20 cellular contexts compared by ENCODE assay signal in the genomic region with DNA sequence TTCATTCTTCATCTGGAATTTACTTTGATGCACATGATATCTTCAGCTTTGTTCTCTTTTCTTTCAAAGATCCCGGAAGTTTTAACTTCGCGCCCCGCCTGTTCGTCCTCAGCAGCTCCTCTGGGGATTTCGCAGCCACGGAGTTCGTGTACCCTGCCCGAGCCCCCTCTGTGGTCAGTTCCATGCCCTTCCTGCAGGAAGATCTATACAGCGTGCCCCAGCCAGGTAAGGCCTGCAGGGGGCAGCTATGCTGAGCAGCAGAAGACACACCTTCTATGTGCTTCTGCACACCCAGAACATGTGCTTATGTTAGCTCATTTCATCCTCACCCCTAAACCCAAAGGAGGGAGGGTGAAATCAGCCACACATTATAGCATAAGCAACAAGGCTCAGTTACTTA.
DNase-seq lines count a peak whose midpoint lies in the region; ATAC-seq, FAIRE-seq and TF ChIP-seq lines count a peak whose summit lies in the region.
"Had no signal": no experiment of that assay in that cellular context is flagged by ENCODE, and none has a peak within 500 bp of the region (broad histone marks: within the 10 kb centered on the region; RNA-seq: fewer than 3 reads in every experiment).

No MANE protein-coding gene starts in this region.

- H3K79me2 ChIP-seq in astrocyte (ENCODE audit: insufficient read depth, low read length) (no peaks in the 10 kb centered on the region), smooth muscle cell (ENCODE audit: low read depth) (no peaks in the 10 kb centered on the region)

- DNase-seq in activated CD4-positive, alpha-beta T cell treated with anti-CD3 and anti-CD28 coated beads for 36 hours: peak; percentile 37
- no peak for DNase-seq in activated CD4-positive, alpha-beta T cell treated with anti-CD3 and anti-CD28 coated beads, Interleukin-2, amount 50 U/mL, for 4 hours
- DNase-seq in astrocyte (ENCODE audit: low read depth) (no peak), smooth muscle cell (lab: John Stamatoyannopoulos, UW; ENCODE audit: unreplicated experiment) (no peak)
- no peak for DNase-seq in naive thymus-derived CD4-positive, alpha-beta T cell
- DNase-seq in activated T-cell treated with anti-CD3 and anti-CD28 coated beads, Interleukin-2, amount 50 U/mL, for 1 hour: no peak
- DNase-seq: gastrocnemius medialis; midbrain; NCI-H1417 treated with DMSO at 0.1 percent for 48 hours; NCI-H2171; NCI-H69; stimulated activated CD4-positive, alpha-beta T cell treated with anti-CD3 and anti-CD28 coated beads, Interleukin-4, amount 100 ng/mL, for 24 hours had no signal

- H3K4me3 Mint-ChIP-seq in activated CD4-positive, alpha-beta T cell treated with anti-CD3 and anti-CD28 coated beads for 36 hours: no peak overlapping the region
- peak overlapping the region; percentile 16 for H3K4me3 Mint-ChIP-seq in astrocyte (ENCODE audit: unreplicated experiment)
- no peak overlapping the region for H3K4me3 Mint-ChIP-seq in naive thymus-derived CD4-positive, alpha-beta T cell
- H3K4me3 Mint-ChIP-seq: neural progenitor cell; T-helper 1 cell treated with Interleukin-12 subunit alpha and Interleukin-12 subunit beta and Interleukin-4 antibody, amounts not matched to agents 30 μg/mL and 1 μg/mL, for 36 hours had no signal

- POLR2A ChIA-PET in activated CD4-positive, alpha-beta T cell treated with anti-CD3 and anti-CD28 coated beads for 36 hours (lab: Charles Lee): interaction anchor here (0.6 kb wide), 1 partner anchor 13 kb away, joined by 3 read pairs; no protein-coding TSS in a partner anchor
- POLR2A ChIA-PET in naive thymus-derived CD4-positive, alpha-beta T cell (lab: Charles Lee): interaction anchor here (2.1 kb wide), 1 partner anchor 11 kb away, joined by 8 read pairs; no protein-coding TSS in a partner anchor

- H3K36me3 ChIP-seq in astrocyte (ENCODE audit: insufficient read depth, low read length) (no peaks in the 10 kb centered on the region), smooth muscle cell (ENCODE audit: low read depth) (no peaks in the 10 kb centered on the region)
- H3K36me3 ChIP-seq in naive thymus-derived CD4-positive, alpha-beta T cell (ENCODE audit: control insufficient read depth in 2 of 3, insufficient read depth in 3 of 3, low read length in 3 of 3): no peaks in the 10 kb centered on the region
- H3K36me3 ChIP-seq: adrenal gland, gastrocnemius medialis, HAP-1, neural progenitor cell, SJSA1 had no signal

- H3K4me3 ChIP-seq in GM12875 (ENCODE audit: low read depth, low read length) (no peak overlapping the region), astrocyte (ENCODE audit: insufficient read depth, low read depth, low read length) (no peak overlapping the region), smooth muscle cell (no peak overlapping the region)
- no peak overlapping the region for H3K4me3 ChIP-seq in naive thymus-derived CD4-positive, alpha-beta T cell (ENCODE audit: low read length)
- H3K4me3 ChIP-seq: adrenal gland, gastrocnemius medialis, HAP-1, neural progenitor cell, SJSA1 had no signal

- peaks cover 31% of the 10 kb centered on the region for H3K4me1 Mint-ChIP-seq in activated CD4-positive, alpha-beta T cell treated with anti-CD3 and anti-CD28 coated beads for 36 hours
- H3K4me1 Mint-ChIP-seq in astrocyte (ENCODE audit: low read depth, unreplicated experiment): no peaks in the 10 kb centered on the region
- peaks cover 12 to 31% (median 25%) of the 10 kb centered on the region in 7 donors for H3K4me1 Mint-ChIP-seq in naive thymus-derived CD4-positive, alpha-beta T cell

- H3K27me3 ChIP-seq in astrocyte (ENCODE audit: insufficient read depth, low read length) (no peaks in the 10 kb centered on the region), smooth muscle cell (ENCODE audit: low read depth) (no peaks in the 10 kb centered on the region)
- H3K27me3 ChIP-seq in naive thymus-derived CD4-positive, alpha-beta T cell (ENCODE audit: control insufficient read depth in 2 of 2, insufficient read depth in 2 of 2, low read length in 2 of 2): no peaks in the 10 kb centered on the region
- H3K27me3 ChIP-seq: adrenal gland, gastrocnemius medialis, neural progenitor cell, SJSA1 had no signal

- H3K27ac ChIP-seq in astrocyte (ENCODE audit: low read depth, low read length) (no peak overlapping the region), smooth muscle cell (ENCODE audit: low read depth) (no peak overlapping the region)
- no peak overlapping the region for H3K27ac ChIP-seq in naive thymus-derived CD4-positive, alpha-beta T cell (ENCODE audit: low read depth, low read length)
- H3K27ac ChIP-seq: adrenal gland, gastrocnemius medialis, neural progenitor cell, SJSA1 had no signal

- H3K4me1 ChIP-seq in astrocyte (ENCODE audit: insufficient read depth, low read length): no peaks in the 10 kb centered on the region
- H3K4me1 ChIP-seq in naive thymus-derived CD4-positive, alpha-beta T cell (ENCODE audit: control insufficient read depth in 2 of 2, insufficient read depth in 2 of 2, low read length in 2 of 2): peaks cover 13 to 17% of the 10 kb centered on the region in 2 donors
- no peaks in the 10 kb centered on the region for H3K4me1 ChIP-seq in smooth muscle cell (ENCODE audit: low read depth)
- H3K4me1 ChIP-seq: adrenal gland, gastrocnemius medialis, HAP-1, SJSA1 had no signal

- peaks cover 25% of the 10 kb centered on the region for H3K36me3 Mint-ChIP-seq in activated CD4-positive, alpha-beta T cell treated with anti-CD3 and anti-CD28 coated beads for 36 hours (ENCODE audit: low read depth)
- H3K36me3 Mint-ChIP-seq in astrocyte (ENCODE audit: low read depth, unreplicated experiment): no peaks in the 10 kb centered on the region
- H3K36me3 Mint-ChIP-seq in naive thymus-derived CD4-positive, alpha-beta T cell: peaks cover 0 to 24% (median 6%) of the 10 kb centered on the region in 5 donors

- H3K4me2 ChIP-seq in astrocyte (ENCODE audit: low read length) (no peak overlapping the region), smooth muscle cell (no peak overlapping the region)
- H3K4me2 ChIP-seq: neural progenitor cell had no signal

- H3K9me3 ChIP-seq in astrocyte (ENCODE audit: insufficient read depth, low read depth, low read length) (peaks cover 2% of the 10 kb centered on the region), smooth muscle cell (replicated peaks; ENCODE audit: low read depth) (no peaks in the 10 kb centered on the region)
- H3K9me3 ChIP-seq in naive thymus-derived CD4-positive, alpha-beta T cell (ENCODE audit: control insufficient read depth in 2 of 3, low read length in 3 of 3): peaks cover 0 to 10% (median 5%) of the 10 kb centered on the region in 3 experiments
- H3K9me3 ChIP-seq: adrenal gland, gastrocnemius medialis, HAP-1 had no signal

- ATAC-seq in activated CD4-positive, alpha-beta T cell treated with anti-CD3 and anti-CD28 coated beads for 36 hours: no peak
- no peak for ATAC-seq in naive thymus-derived CD4-positive, alpha-beta T cell
- no peak for ATAC-seq in HG03196 (IDR thresholded peaks at IDR 0.05; ENCODE audit: unreplicated experiment)

- peaks cover 11% of the 10 kb centered on the region for H3K9me3 Mint-ChIP-seq in activated CD4-positive, alpha-beta T cell treated with anti-CD3 and anti-CD28 coated beads for 36 hours (ENCODE audit: low read depth)
- peaks cover 10% of the 10 kb centered on the region for H3K9me3 Mint-ChIP-seq in astrocyte (ENCODE audit: unreplicated experiment)
- H3K9me3 Mint-ChIP-seq in naive thymus-derived CD4-positive, alpha-beta T cell: peaks cover 0 to 19% (median 10%) of the 10 kb centered on the region in 11 donors

- H4K20me1 ChIP-seq in astrocyte (ENCODE audit: insufficient read depth, low read length): no peaks in the 10 kb centered on the region
- H4K20me1 ChIP-seq in smooth muscle cell (ENCODE audit: low read depth): no peaks in the 10 kb centered on the region

- peak overlapping the region; percentile 37 for H3K27ac Mint-ChIP-seq in activated CD4-positive, alpha-beta T cell treated with anti-CD3 and anti-CD28 coated beads for 36 hours
- H3K27ac Mint-ChIP-seq in astrocyte (ENCODE audit: unreplicated experiment): no peak overlapping the region
- H3K27ac Mint-ChIP-seq in naive thymus-derived CD4-positive, alpha-beta T cell: peak overlapping the region in 5 of 9 donors; percentile 3 to 73 (median 55)
- H3K27ac Mint-ChIP-seq: neural progenitor cell; T-helper 1 cell treated with Interleukin-12 subunit alpha and Interleukin-12 subunit beta and Interleukin-4 antibody, amounts not matched to agents 30 μg/mL and 1 μg/mL, for 36 hours had no signal

- intact Hi-C loops in activated CD4-positive, alpha-beta T cell treated with anti-CD3 and anti-CD28 coated beads for 36 hours (cut with DNase I, micrococcal nuclease): loop anchor here (10.0 kb wide), 3 partner anchors 636 to 1606 kb away; partner anchors contain the start of gene ARHGAP12 (in 1 of the 2)
- intact Hi-C loops in naive thymus-derived CD4-positive, alpha-beta T cell (cut with micrococcal nuclease): loop anchor here (5.0 to 10.0 kb wide), 7 partner anchors 182 to 1666 kb away; partner anchors contain the start of genes ARHGAP12 (in 2 of the 2), EPC1 (in 1 of the 2) and MAP3K8 (in 1 of the 2)

- no peaks in the 10 kb centered on the region for H3K27me3 Mint-ChIP-seq in activated CD4-positive, alpha-beta T cell treated with anti-CD3 and anti-CD28 coated beads for 36 hours
- peaks cover 13% of the 10 kb centered on the region for H3K27me3 Mint-ChIP-seq in astrocyte (ENCODE audit: low read depth, unreplicated experiment)
- no peaks in the 10 kb centered on the region for H3K27me3 Mint-ChIP-seq in naive thymus-derived CD4-positive, alpha-beta T cell

- FAIRE-seq in astrocyte (lab: Jason Lieb, UNC): no peak
- FAIRE-seq: A204.1 had no signal

- 88% methylated on average over 10 of the region's 10 CpGs for WGBS in smooth muscle cell (ENCODE audit: low lambda C conversion rate)

- TF ChIP-seq CTCF in GM12875 (IDR thresholded peaks at IDR 0.05; ENCODE audit: borderline replicate concordance, insufficient read depth, low read depth, low read length) (peak; percentile 23; the same call in 1 of the 2 replicates), astrocyte (IDR thresholded peaks at IDR 0.05; ENCODE audit: insufficient read depth, low read depth, low read length) (no peak), smooth muscle cell (IDR thresholded peaks at IDR 0.05; ENCODE audit: borderline replicate concordance, insufficient read depth, poor library complexity, severe bottlenecking) (no peak)

- H3F3A ChIP-seq in smooth muscle cell (ENCODE audit: low read depth): no peaks in the 10 kb centered on the region

- H3K9ac ChIP-seq in astrocyte (ENCODE audit: low read length) (no peak overlapping the region), smooth muscle cell (ENCODE audit: low read depth) (no peak overlapping the region)
- H3K9ac ChIP-seq: neural progenitor cell had no signal

- H2AFZ ChIP-seq in astrocyte (ENCODE audit: low read depth, low read length) (no peak overlapping the region), smooth muscle cell (ENCODE audit: low read depth) (no peak overlapping the region)
- H2AFZ ChIP-seq: neural progenitor cell had no signal

- CTCF ChIA-PET in activated CD4-positive, alpha-beta T cell treated with anti-CD3 and anti-CD28 coated beads for 36 hours (lab: Charles Lee): interaction anchor here (0.6 to 2.4 kb wide), 4 partner anchors 22 to 60 kb away, joined by 3 to 9 read pairs (median 4); no protein-coding TSS in a partner anchor
- CTCF ChIA-PET in naive thymus-derived CD4-positive, alpha-beta T cell (lab: Charles Lee): interaction anchor here (0.9 to 2.7 kb wide), 3 partner anchors 10 to 22 kb away, joined by 4 to 11 read pairs (median 4); no protein-coding TSS in a partner anchor
